ENCODE assay signal across 15 cellular contexts in genomic region chr6:169074551-169074950, GRCh38.
DNase-seq lines count a peak whose midpoint lies in the region; ATAC-seq and TF ChIP-seq lines count a peak whose summit lies in the region.
"Had no signal": no experiment of that assay in that cellular context is flagged by ENCODE, and none has a peak within 500 bp of the region (broad histone marks: within the 10 kb centered on the region; RNA-seq: fewer than 3 reads in every experiment).

No MANE protein-coding gene starts in this region.

- no peaks in the 10 kb centered on the region for H4K20me1 ChIP-seq in IMR-90 (ENCODE audit: insufficient read depth, low read length)
- H4K20me1 ChIP-seq: BLaER1 had no signal

- H3K4me2 ChIP-seq in IMR-90 (ENCODE audit: low read depth, low read length): no peak overlapping the region
- H3K4me2 ChIP-seq: BLaER1 had no signal

- H3K27ac Mint-ChIP-seq in chondrocyte (ENCODE audit: unreplicated experiment): peak overlapping the region; percentile 95
- H3K27ac Mint-ChIP-seq: activated B cell treated with CpG ODN at 0.5 μM for 24 hours; naive thymus-derived CD8-positive, alpha-beta T cell had no signal

- H3K9me3 Mint-ChIP-seq in chondrocyte (ENCODE audit: low read depth): peaks cover 9% of the 10 kb centered on the region
- H3K9me3 Mint-ChIP-seq: activated B cell treated with CpG ODN at 0.5 μM for 24 hours; naive thymus-derived CD8-positive, alpha-beta T cell had no signal

- H3K4me3 Mint-ChIP-seq in chondrocyte (ENCODE audit: unreplicated experiment): no peak overlapping the region
- H3K4me3 Mint-ChIP-seq: activated B cell treated with CpG ODN at 0.5 μM for 24 hours; naive thymus-derived CD8-positive, alpha-beta T cell had no signal

- H2BK120ac ChIP-seq in IMR-90 (ENCODE audit: low read depth, low read length): peak overlapping the region; percentile 84

- H3K9me3 ChIP-seq in IMR-90 (ENCODE audit: control insufficient read depth, insufficient read depth, low read length) (no peaks in the 10 kb centered on the region), lower lobe of right lung (no peaks in the 10 kb centered on the region), thoracic aorta (no peaks in the 10 kb centered on the region)
- H3K9me3 ChIP-seq: BLaER1, HAP-1 had no signal

- no peak overlapping the region for H2AFZ ChIP-seq in IMR-90 (replicated peaks; ENCODE audit: low read length, poor library complexity)

- TF ChIP-seq RAD21 in IMR-90 (IDR thresholded peaks at IDR 0.05; ENCODE audit: low read length): no peak

- H3K9me1 ChIP-seq in IMR-90 (ENCODE audit: insufficient read depth, low read length): peaks cover 18% of the 10 kb centered on the region

- dilution Hi-C loops in IMR-90 (cut with HindIII; ENCODE audit: low sequenced_read_pairs, unreplicated experiment): no loop called here

- ATAC-seq in IMR-90 (ENCODE audit: low read depth) (no peak), lower lobe of right lung (no peak), thoracic aorta (ENCODE audit: insufficient number of reproducible peaks, low FRiP score, low read depth) (no peak), GM19467 (IDR thresholded peaks at IDR 0.05; ENCODE audit: unreplicated experiment) (no peak)
- ATAC-seq: naive thymus-derived CD8-positive, alpha-beta T cell had no signal

- H3K4ac ChIP-seq in IMR-90 (ENCODE audit: low read depth, low read length): peak overlapping the region; percentile 94

- CTCF ChIA-PET in IMR-90 (lab: Yijun Ruan, JAX): interaction anchor here (0.6 kb wide), 1 partner anchor 245 kb away, joined by 3 read pairs; no protein-coding TSS in a partner anchor

- H3K36me3 Mint-ChIP-seq in chondrocyte (ENCODE audit: low read depth): peaks cover 11% of the 10 kb centered on the region
- H3K36me3 Mint-ChIP-seq: naive thymus-derived CD8-positive, alpha-beta T cell had no signal

- H2BK20ac ChIP-seq in IMR-90 (ENCODE audit: low read depth, low read length): peak overlapping the region; percentile 78

- H3K27me3 ChIP-seq in IMR-90 (ENCODE audit: control insufficient read depth, insufficient read depth, low read length) (no peaks in the 10 kb centered on the region), lower lobe of right lung (ENCODE audit: low read depth) (no peaks in the 10 kb centered on the region), thoracic aorta (replicated peaks; ENCODE audit: insufficient read depth) (no peaks in the 10 kb centered on the region)
- H3K27me3 ChIP-seq: BLaER1 had no signal

- H3K56ac ChIP-seq in IMR-90 (ENCODE audit: extremely low read depth, insufficient read depth, low read length): 0 out of 2 replicates have a peak overlapping the region, but pooled peaks have one; percentile 48

- peak overlapping the region; percentile 19 for H3K14ac ChIP-seq in IMR-90 (replicated peaks; ENCODE audit: low read depth, low read length)

- H4K8ac ChIP-seq in IMR-90 (ENCODE audit: low read depth in 2 of 2, low read length in 2 of 2): peak overlapping the region; percentile 18 to 82; a peak in 3 of 4 replicates

- H3K27me3 Mint-ChIP-seq in chondrocyte (ENCODE audit: low read depth): no peaks in the 10 kb centered on the region
- H3K27me3 Mint-ChIP-seq: activated B cell treated with CpG ODN at 0.5 μM for 24 hours had no signal

- H3K27ac ChIP-seq in IMR-90 (ENCODE audit: insufficient read depth, low read length): peak overlapping the region; percentile 77; the same call in 1 of the 2 replicates
- H3K27ac ChIP-seq in lower lobe of right lung: peak overlapping the region; percentile 48
- peak overlapping the region in 1 of 2 donors; percentile 3 for H3K27ac ChIP-seq in thoracic aorta
- H3K27ac ChIP-seq: BLaER1 had no signal

- H3K79me1 ChIP-seq in IMR-90 (ENCODE audit: low read depth in 1 of 2, low read length in 2 of 2): no peaks in the 10 kb centered on the region

- H2BK5ac ChIP-seq in IMR-90 (ENCODE audit: low read depth, low read length, poor library complexity, severe bottlenecking): peak overlapping the region; percentile 56

- peak overlapping the region; percentile 43 for H3K18ac ChIP-seq in IMR-90 (ENCODE audit: low read depth, low read length)

- no peak overlapping the region for H2AK9ac ChIP-seq in IMR-90 (replicated peaks; ENCODE audit: low read depth, low read length, poor library complexity)

- intact Hi-C loops in IMR-90 (cut with micrococcal nuclease) (loop anchor here (2.0 to 10.0 kb wide), 6 partner anchors 70 to 450 kb away; partner anchors contain the start of gene THBS2), lower lobe of right lung (cut with DNase I) (no loop called here)

- peak overlapping the region; percentile 52 for H4K5ac ChIP-seq in IMR-90 (ENCODE audit: low read depth, low read length)

- no peaks in the 10 kb centered on the region for H3K36me3 ChIP-seq in IMR-90 (ENCODE audit: control insufficient read depth, insufficient read depth, low read length)
- H3K36me3 ChIP-seq in lower lobe of right lung: no peaks in the 10 kb centered on the region
- no peaks in the 10 kb centered on the region for H3K36me3 ChIP-seq in thoracic aorta
- H3K36me3 ChIP-seq: BLaER1, HAP-1 had no signal

- in situ Hi-C loops in IMR-90 (cut with MboI; ENCODE audit: low sequenced_read_pairs): no loop called here

- no peak overlapping the region for H3K9ac ChIP-seq in IMR-90 (ENCODE audit: low read depth, low read length)
- H3K9ac ChIP-seq: BLaER1 had no signal

- TF ChIP-seq CTCF in IMR-90 (conservative IDR thresholded peaks at IDR 0.05; ENCODE audit: low read depth, low read length) (no peak), chondrocyte (IDR thresholded peaks at IDR 0.05) (no peak), lower lobe of right lung (IDR thresholded peaks at IDR 0.05) (no peak), thoracic aorta (IDR thresholded peaks at IDR 0.05) (no peak)

- no peak for TF ChIP-seq POLR2A in IMR-90 (IDR thresholded peaks at IDR 0.05; ENCODE audit: low read depth, low read length)

- no peak overlapping the region for H2AK5ac ChIP-seq in IMR-90 (ENCODE audit: low read depth, low read length)

- POLR2A ChIA-PET in IMR-90 (lab: Charles Lee; ENCODE audit: unreplicated experiment): no interaction called here

- no CpG with 5 or more reads among the region's 4 CpGs for WGBS in IMR-90 (ENCODE audit: extremely low coverage in 2 of 2, insufficient read length in 1 of 2), 2 experiments

- peaks cover 70% of the 10 kb centered on the region for H3K4me1 Mint-ChIP-seq in chondrocyte (ENCODE audit: low read depth)
- H3K4me1 Mint-ChIP-seq: activated B cell treated with CpG ODN at 0.5 μM for 24 hours; naive thymus-derived CD8-positive, alpha-beta T cell had no signal

- DNase-seq in IMR-90: peak; percentile 47
- no peak for DNase-seq in chondrocyte (ENCODE audit: low spot score)
- no peak for DNase-seq in lower lobe of right lung
- no peak for DNase-seq in thoracic aorta (ENCODE audit: low spot score)
- DNase-seq in NCI-H1417 (lab: John Stamatoyannopoulos, UW): no peak
- no peak for DNase-seq in cortex of kidney (lab: John Stamatoyannopoulos, UW)
- DNase-seq: activated B cell treated with CpG ODN at 0.5 μM for 24 hours; DMS 273 treated with DMSO at 0.1 percent for 48 hours; naive thymus-derived CD8-positive, alpha-beta T cell; NCI-H446 treated with DMSO at 0.1 percent for 48 hours; SIG-M5; T-helper 2 cell had no signal

- BruUV-seq in IMR-90 (replicated peaks; lab: Mats Ljungman, UMichigan): no TSS peak

- H3K4me3 ChIP-seq in IMR-90 (ENCODE audit: insufficient read depth, low read depth, low read length) (no peak overlapping the region), lower lobe of right lung (no peak overlapping the region), thoracic aorta (peak overlapping the region; percentile 16)
- H3K4me3 ChIP-seq: BLaER1, HAP-1 had no signal

- H2BK15ac ChIP-seq in IMR-90 (ENCODE audit: low read depth, low read length): peak overlapping the region; percentile 40; the same call in 2 of the 3 replicates

- H3K4me1 ChIP-seq in IMR-90 (ENCODE audit: control insufficient read depth, insufficient read depth, low read length) (peaks cover 32% of the 10 kb centered on the region), lower lobe of right lung (no peaks in the 10 kb centered on the region), thoracic aorta (ENCODE audit: control insufficient read depth in 1 of 2, low read depth in 2 of 2) (peaks cover 4 to 50% of the 10 kb centered on the region in 2 donors)
- H3K4me1 ChIP-seq: BLaER1, HAP-1 had no signal

- H3K23ac ChIP-seq in IMR-90 (ENCODE audit: low read depth, low read length): peak overlapping the region; percentile 46; the same call in 1 of the 2 replicates

- peak overlapping the region; percentile 73 for H4K91ac ChIP-seq in IMR-90 (ENCODE audit: insufficient read depth, low read depth, low read length)

TF ChIP-seq in IMR-90, 13 proteins besides CTCF, POLR2A, EP300 and RAD21:
- TF ChIP-seq CHD1 (IDR thresholded peaks at IDR 0.05; ENCODE audit: low read depth, low read length): no peak
- TF ChIP-seq RCOR1 (IDR thresholded peaks at IDR 0.05; ENCODE audit: insufficient replicate concordance, low read length): no peak
- no peak for TF ChIP-seq FOS (IDR thresholded peaks at IDR 0.05; ENCODE audit: low read depth, low read length)
- no peak for TF ChIP-seq MAZ (IDR thresholded peaks at IDR 0.05; ENCODE audit: borderline replicate concordance, low read depth, low read length)
- no peak for TF ChIP-seq MAFK (IDR thresholded peaks at IDR 0.05; ENCODE audit: low read depth, low read length)
- no peak for TF ChIP-seq USF2 (IDR thresholded peaks at IDR 0.05; ENCODE audit: low read depth, low read length)
- TF ChIP-seq NFE2L2 (IDR thresholded peaks at IDR 0.05; ENCODE audit: low read depth, low read length): no peak
- 0 out of 2 replicates have a peak, but pooled peaks have one; percentile 6 for TF ChIP-seq BHLHE40 (IDR thresholded peaks at IDR 0.05; ENCODE audit: low read depth, low read length)
